20 cellular contexts compared by ENCODE assay signal in the genomic region with DNA sequence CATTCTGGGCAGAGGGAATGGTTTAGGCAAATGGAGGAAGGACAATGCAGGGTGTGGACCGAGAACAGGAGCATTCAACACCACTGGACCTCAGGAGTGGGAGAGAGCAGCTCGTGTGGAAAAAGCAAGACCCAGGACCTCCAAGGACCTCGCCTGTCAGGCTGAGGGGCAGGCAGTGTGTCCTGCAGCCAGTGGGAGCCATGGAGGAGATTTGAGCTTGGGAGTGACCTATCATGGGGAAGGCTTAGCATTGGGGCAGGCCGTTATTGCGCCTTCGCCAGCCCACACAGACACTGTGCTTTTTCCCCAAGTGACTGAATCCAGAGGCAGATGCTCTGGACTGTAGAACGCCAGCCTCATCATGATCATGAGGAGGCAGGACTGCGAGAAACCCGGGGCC. TPM values are rescaled to one million over a fixed set of nuclear protein-coding genes. Genes with fewer than 3 reads are reported as not detected.
DNase-seq lines count a peak whose midpoint lies in the region; ATAC-seq, FAIRE-seq and TF ChIP-seq lines count a peak whose summit lies in the region.
"Had no signal": no experiment of that assay in that cellular context is flagged by ENCODE, and none has a peak within 500 bp of the region (broad histone marks: within the 10 kb centered on the region; RNA-seq: fewer than 3 reads in every experiment).

No MANE protein-coding gene starts in this region.

- FAIRE-seq in small intestine (lab: Jason Lieb, UNC), result no peak

- peak overlapping the region in 1 of 2 donors; percentile 66 for H3K4me3 ChIP-seq in small intestine (ENCODE audit: low read depth in 1 of 2, low read length in 2 of 2)
- H3K4me3 ChIP-seq: HAP-1, SK-N-MC had no signal

- no TSS peak for BruUV-seq in Calu3 (replicated peaks; lab: Mats Ljungman, UMichigan)

- POLR2A ChIA-PET in RWPE1 (lab: Yijun Ruan, JAX; ENCODE audit: low non-redundant PET), result no interaction called here

- DNase-seq in Calu3 (no peak), RWPE1 (ENCODE audit: low spot score) (no peak), foreskin keratinocyte (no peak), small intestine (no peak), NCI-H1930 (lab: John Stamatoyannopoulos, UW) (no peak)
- DNase-seq in activated CD4-positive, alpha-beta T cell treated with anti-CD3 and anti-CD28 coated beads, Interleukin-2, amount 50 U/mL, for 4 hours, result no peak
- DNase-seq: CD8-positive, alpha-beta memory T cell; DMS79 treated with DMSO at 0.1 percent for 48 hours; NCI-H1417 treated with DMSO at 0.1 percent for 48 hours; NCI-H2029; NCI-H2171; NCI-H446; NCI-H69 had no signal

- H3K36me3 Mint-ChIP-seq in Calu3 (ENCODE audit: insufficient read depth, unreplicated experiment), result peaks cover 30% of the 10 kb centered on the region
- H3K36me3 Mint-ChIP-seq: CD8-positive, alpha-beta memory T cell had no signal

- H3K9me3 ChIP-seq in small intestine (ENCODE audit: control insufficient read depth, low read depth), result no peaks in the 10 kb centered on the region
- H3K9me3 ChIP-seq: HAP-1 had no signal

- no peaks in the 10 kb centered on the region for H3K27me3 Mint-ChIP-seq in Calu3 (ENCODE audit: unreplicated experiment)
- H3K27me3 Mint-ChIP-seq: CD8-positive, alpha-beta memory T cell had no signal

- peak overlapping the region; percentile 74 for H3K27ac ChIP-seq in RWPE1
- peak overlapping the region; percentile 76 for H3K27ac ChIP-seq in foreskin keratinocyte
- H3K27ac ChIP-seq in small intestine (ENCODE audit: low read depth in 1 of 2, low read length in 1 of 2), result peak overlapping the region; percentile 62 to 91
- H3K27ac ChIP-seq: HL-60, SK-N-MC had no signal

- H3K27ac Mint-ChIP-seq in Calu3 (ENCODE audit: unreplicated experiment), result peak overlapping the region; percentile 78
- H3K27ac Mint-ChIP-seq: B cell had no signal

- H3K36me3 ChIP-seq in small intestine (ENCODE audit: control insufficient read depth in 2 of 2, insufficient read depth in 2 of 2, low read length in 2 of 2), result peaks cover 0 to 2% of the 10 kb centered on the region in 2 donors
- H3K36me3 ChIP-seq: HAP-1 had no signal

- TF ChIP-seq CTCF in Calu3 (IDR thresholded peaks at IDR 0.05; ENCODE audit: unreplicated experiment), result no peak
- TF ChIP-seq CTCF in RWPE1 (conservative IDR thresholded peaks at IDR 0.05; ENCODE audit: low read depth), result no peak
- TF ChIP-seq CTCF in foreskin keratinocyte (conservative IDR thresholded peaks at IDR 0.05), result no peak

- H3K9me3 Mint-ChIP-seq in Calu3 (ENCODE audit: low read depth, unreplicated experiment), result no peaks in the 10 kb centered on the region
- H3K9me3 Mint-ChIP-seq: CD8-positive, alpha-beta memory T cell had no signal

- intact Hi-C loops in Calu3 (cut with micrococcal nuclease; ENCODE audit: unreplicated experiment), result no loop called here

- H3K4me1 ChIP-seq in foreskin keratinocyte, result peaks cover 11% of the 10 kb centered on the region
- no peaks in the 10 kb centered on the region for H3K4me1 ChIP-seq in small intestine (ENCODE audit: control insufficient read depth in 2 of 2, insufficient read depth in 1 of 2, low read depth in 1 of 2, low read length in 1 of 2)
- H3K4me1 ChIP-seq: HAP-1 had no signal

- WGBS in small intestine, 3 donors, result 79 to 88% (median 82%) methylated on average over 9 of the region's 9 CpGs

- H3K4me1 Mint-ChIP-seq in Calu3 (ENCODE audit: low read depth, unreplicated experiment), result peaks cover 56% of the 10 kb centered on the region

- CTCF ChIA-PET in Calu3 (lab: Charles Lee) (no interaction called here), RWPE1 (lab: Yijun Ruan, JAX) (interaction anchor here (0.5 to 0.6 kb wide), 2 partner anchors 9 to 18 kb away, joined by 3 read pairs; no protein-coding TSS in a partner anchor)

- no peaks in the 10 kb centered on the region for H3K27me3 ChIP-seq in foreskin keratinocyte
- H3K27me3 ChIP-seq in small intestine (ENCODE audit: control insufficient read depth in 2 of 2, insufficient read depth in 2 of 2, low read length in 2 of 2), result no peaks in the 10 kb centered on the region

- no peak overlapping the region for H3K4me3 Mint-ChIP-seq in Calu3 (ENCODE audit: low read depth, unreplicated experiment)
- H3K4me3 Mint-ChIP-seq: B cell; CD8-positive, alpha-beta memory T cell had no signal

- no peak for ATAC-seq in foreskin keratinocyte
- ATAC-seq in HG03439 (IDR thresholded peaks at IDR 0.05; ENCODE audit: unreplicated experiment), result no peak

RNA-seq across cellular contexts. Expression of gene CDHR2, which starts 3.2 kb away (rescaled TPM):
- total RNA-seq in Calu3 (2022), result 7.8 and 13.3 TPM in 2 replicates
- total RNA-seq in foreskin keratinocyte, result 0.04 and 0.27 TPM in 2 replicates
- 0.03 TPM in 1 of 2 replicates, not detected in the other for polyA plus RNA-seq in foreskin keratinocyte
- polyA plus RNA-seq in small intestine, result 100 to 1,000 TPM in 2 of 3 donors, 10 to 100 TPM in 1; 50.1 to 545 (median 411) TPM
- total RNA-seq: G401 had no signal
- polyA plus RNA-seq: AG04450; CD8-positive, alpha-beta memory T cell had no signal

RNA-seq across cellular contexts. Expression of gene RNF44, which starts 15.1 kb away (rescaled TPM):
- total RNA-seq in Calu3 (2022), result 76.9 and 82.3 TPM in 2 replicates
- 12.5 and 15.3 TPM in 2 replicates for total RNA-seq in foreskin keratinocyte
- polyA plus RNA-seq in foreskin keratinocyte, result 12.1 and 12.7 TPM in 2 replicates
- 10 to 100 TPM; 13.5 to 27.0 (median 14.5) TPM for polyA plus RNA-seq in small intestine

RNA-seq across cellular contexts. Expression of gene GPRIN1, which starts 57.6 kb away (rescaled TPM):
- total RNA-seq in Calu3 (2022) (11.5 and 12.6 TPM in 2 replicates), foreskin keratinocyte (16.9 and 18.3 TPM in 2 replicates)
- polyA plus RNA-seq in foreskin keratinocyte (11.1 and 11.4 TPM in 2 replicates), small intestine (1 to 10 TPM in 1 of 3 donors, under 1 TPM in 1, not detected in 1; 0.54 to 1.6 TPM)
